ENCODE assay signal across 8 cellular contexts in the genomic region with DNA sequence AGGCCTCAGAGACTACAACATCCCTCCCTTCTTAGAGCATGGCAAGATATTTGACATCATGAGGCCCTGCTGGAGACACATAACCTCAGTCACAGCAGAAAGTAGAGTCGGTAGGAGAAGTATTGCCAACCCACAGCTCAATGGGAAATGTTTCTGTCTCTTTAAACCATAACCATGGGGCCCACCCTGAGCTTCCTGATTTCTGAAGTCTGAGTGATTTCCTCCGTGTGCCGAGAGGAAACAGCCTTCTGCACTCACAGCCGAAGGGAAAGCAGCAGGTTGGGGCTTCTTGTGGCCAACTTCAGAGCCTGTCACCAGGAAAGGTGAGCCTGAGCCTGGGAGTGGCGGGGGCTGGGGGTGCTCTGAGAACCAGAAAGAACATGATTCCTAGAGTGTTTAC. TPM values are rescaled to one million over a fixed set of nuclear protein-coding genes. Genes with fewer than 3 reads are reported as not detected.
DNase-seq lines count a peak whose midpoint lies in the region; ATAC-seq and TF ChIP-seq lines count a peak whose summit lies in the region.

Gene GIMAP1, plus strand, starts transcription at position 246 of the 400 bp plus-strand sequence. CDS start 2,435 bp downstream, outside the sequence.

- peaks cover 52% of the 10 kb centered on the region for H3K4me1 Mint-ChIP-seq in activated CD4-positive, alpha-beta T cell treated with anti-CD3 and anti-CD28 coated beads, Interleukin-2, amount 10 ng/mL, durations not matched to agents 24 days and 14 days

- peaks cover 16% of the 10 kb centered on the region for H3K9me3 Mint-ChIP-seq in activated CD4-positive, alpha-beta T cell treated with anti-CD3 and anti-CD28 coated beads, Interleukin-2, amount 10 ng/mL, durations not matched to agents 24 days and 14 days

- peaks cover 0 to 19% (median 0%) of the 10 kb centered on the region in 3 donors for H3K9me3 ChIP-seq in gastroesophageal sphincter

- no peak for TF ChIP-seq EP300 in gastroesophageal sphincter (IDR thresholded peaks at IDR 0.05)

- H3K36me3 Mint-ChIP-seq in activated CD4-positive, alpha-beta T cell treated with anti-CD3 and anti-CD28 coated beads, Interleukin-2, amount 10 ng/mL, durations not matched to agents 24 days and 14 days (ENCODE audit: low read depth) = peaks cover 62% of the 10 kb centered on the region

- peak; percentile 91 for DNase-seq in activated CD4-positive, alpha-beta T cell treated with anti-CD3 and anti-CD28 coated beads, Interleukin-2, amount 10 ng/mL, durations not matched to agents 24 days and 14 days
- DNase-seq in stimulated activated CD8-positive, alpha-beta memory T cell treated with anti-CD3 and anti-CD28 coated beads, Interleukin-4, amount 100 ng/mL, for 48 hours = peak; percentile 69
- DNase-seq in NCI-H446 (lab: John Stamatoyannopoulos, UW) = no peak
- no peak for DNase-seq in NCI-H1436 treated with DMSO at 0.1 percent for 48 hours (lab: John Stamatoyannopoulos, UW)
- DNase-seq in inferior parietal cortex (ENCODE audit: extremely low spot score) = no peak

- H3K4me1 ChIP-seq in gastroesophageal sphincter = peaks cover 0 to 4% (median 0%) of the 10 kb centered on the region in 3 donors

- TF ChIP-seq POLR2A in gastroesophageal sphincter (IDR thresholded peaks at IDR 0.05) = peak; percentile 17 to 30

- TF ChIP-seq CTCF in gastroesophageal sphincter (IDR thresholded peaks at IDR 0.05) = no peak

- WGBS in gastroesophageal sphincter (ENCODE audit: low coverage in 1 of 2), 2 donors = 0 to 60% methylated on average over 1 of the region's 5 CpGs

- no peaks in the 10 kb centered on the region for H3K27me3 Mint-ChIP-seq in activated CD4-positive, alpha-beta T cell treated with anti-CD3 and anti-CD28 coated beads, Interleukin-2, amount 10 ng/mL, durations not matched to agents 24 days and 14 days

- H3K27ac ChIP-seq in gastroesophageal sphincter = peak within 1 kb of the TSS; percentile 44 to 60 (median 58)

- H3K36me3 ChIP-seq in gastroesophageal sphincter = peaks cover 0 to 13% of the 10 kb centered on the region in 2 donors

- peak within 1 kb of the TSS; percentile 89 for H3K4me3 Mint-ChIP-seq in activated CD4-positive, alpha-beta T cell treated with anti-CD3 and anti-CD28 coated beads, Interleukin-2, amount 10 ng/mL, durations not matched to agents 24 days and 14 days

- intact Hi-C loops in activated CD4-positive, alpha-beta T cell treated with anti-CD3 and anti-CD28 coated beads, Interleukin-2, amount 10 ng/mL, durations not matched to agents 24 days and 14 days (cut with micrococcal nuclease) = loop anchor here (1.0 to 5.0 kb wide), 4 partner anchors 30 to 84 kb away; partner anchors contain the start of gene GIMAP6

- H3K4me3 ChIP-seq in gastroesophageal sphincter = peak within 1 kb of the TSS; percentile 39 to 45

- H3K27ac Mint-ChIP-seq in activated CD4-positive, alpha-beta T cell treated with anti-CD3 and anti-CD28 coated beads, Interleukin-2, amount 10 ng/mL, durations not matched to agents 24 days and 14 days = peak within 1 kb of the TSS; percentile 87

- ATAC-seq in HG02943 (IDR thresholded peaks at IDR 0.05; ENCODE audit: low read depth, unreplicated experiment) (peak; percentile 72), gastroesophageal sphincter (peak; percentile 61), HG03469 (IDR thresholded peaks at IDR 0.05; ENCODE audit: unreplicated experiment) (no peak)

- no peaks in the 10 kb centered on the region for H3K27me3 ChIP-seq in gastroesophageal sphincter

RNA-seq across cellular contexts. Expression of gene GIMAP1, which starts in this region (rescaled TPM):
- 4.9 and 6.0 TPM in 2 replicates for total RNA-seq in activated CD4-positive, alpha-beta T cell treated with anti-CD3 and anti-CD28 coated beads, Interleukin-2, amount 10 ng/mL, durations not matched to agents 24 days and 14 days
- 10 to 100 TPM in 1 of 4 donors, 1 to 10 TPM in 3; 4.2 to 14.3 (median 7.9) TPM for total RNA-seq in gastroesophageal sphincter

Comparison
In these comparisons a context has a peak if more than half of its experiments do, and no peak if none do; other contexts are left out.
1. DNase-seq: peak in activated CD4-positive, alpha-beta T cell treated with anti-CD3 and anti-CD28 coated beads, Interleukin-2, amount 10 ng/mL, durations not matched to agents 24 days and 14 days (single experiment) and stimulated activated CD8-positive, alpha-beta memory T cell treated with anti-CD3 and anti-CD28 coated beads, Interleukin-4, amount 100 ng/mL, for 48 hours (single experiment); none in NCI-H446 (0 of 2), NCI-H1436 treated with DMSO at 0.1 percent for 48 hours (single experiment) and inferior parietal cortex (single experiment).